Comparison of ENCODE assay signal across 27 cellular contexts in the genomic region with DNA sequence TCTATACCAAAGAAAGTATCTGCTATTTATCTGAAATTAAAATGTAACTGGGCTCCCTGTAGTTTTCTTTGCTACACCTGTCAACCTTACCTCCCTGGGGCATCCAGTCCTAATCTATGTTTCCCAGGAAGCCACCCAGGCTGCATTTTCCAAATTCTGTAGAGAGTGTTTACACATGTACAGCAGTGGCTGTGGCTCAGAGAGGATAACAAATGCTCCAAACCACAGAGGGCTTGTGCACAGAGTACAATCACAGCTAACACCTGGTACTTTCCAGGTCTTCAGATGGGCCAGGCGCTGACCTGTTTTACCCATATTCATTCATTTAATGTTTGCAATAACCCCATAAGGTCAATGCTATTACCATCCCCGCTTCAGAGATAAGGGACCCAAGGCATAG.
"Had no signal": no experiment of that assay in that cellular context is flagged by ENCODE, and none has a peak within 500 bp of the region (broad histone marks: within the 10 kb centered on the region; RNA-seq: fewer than 3 reads in every experiment).

No MANE protein-coding gene starts in this region.

- H3K36me3 Mint-ChIP-seq: immature natural killer cell; memory B cell; mesothelial cell of epicardium; natural killer cell treated with Interleukin-12 subunit alpha and Interleukin-12 subunit beta and Interleukin-15 and Interleukin-18, amount 100 ng/mL, for 72 hours; neural progenitor cell; stimulated activated effector memory CD8-positive, alpha-beta T cell treated with anti-CD3 and anti-CD28 coated beads, Interleukin-12 subunit alpha, Interleukin-12 subunit beta, amount 100 ng/mL, for 72 hours had no signal

- ATAC-seq: effector memory CD8-positive, alpha-beta T cell; gastroesophageal sphincter; left cardiac atrium; lower lobe of right lung; natural killer cell treated with Interleukin-12 subunit alpha and Interleukin-12 subunit beta and Interleukin-15 and Interleukin-18, amount 100 ng/mL, for 72 hours; right cardiac atrium; stimulated activated effector memory CD8-positive, alpha-beta T cell treated with anti-CD3 and anti-CD28 coated beads, Interleukin-12 subunit alpha, Interleukin-12 subunit beta, amount 100 ng/mL, for 72 hours; stimulated activated naive CD8-positive, alpha-beta T cell treated with anti-CD3 and anti-CD28 coated beads, Interleukin-15, Interleukin-2, amounts not matched to agents 100 U/mL and 50 U/mL, for 24 hours had no signal

- H3K27ac ChIP-seq: esophagus squamous epithelium, gastroesophageal sphincter, left ventricle myocardium inferior, lower lobe of right lung, neural progenitor cell, ovary, suprapubic skin, thyroid gland, upper lobe of left lung, vagina had no signal

- H3K9ac ChIP-seq: neural progenitor cell had no signal

- H3K27me3 ChIP-seq: gastroesophageal sphincter, ovary, suprapubic skin, thyroid gland, upper lobe of left lung, vagina had no signal

- H3K4me1 ChIP-seq: lower lobe of right lung, suprapubic skin, thyroid gland, vagina had no signal

- H3K9me3 ChIP-seq: esophagus squamous epithelium, gastroesophageal sphincter, left ventricle myocardium inferior, lower lobe of right lung, ovary, suprapubic skin, thyroid gland, upper lobe of left lung, vagina had no signal

- H3K4me1 Mint-ChIP-seq: stimulated activated effector memory CD8-positive, alpha-beta T cell treated with anti-CD3 and anti-CD28 coated beads, Interleukin-12 subunit alpha, Interleukin-12 subunit beta, amount 100 ng/mL, for 72 hours had no signal

- H3K4me3 Mint-ChIP-seq: dendritic cell treated with granulocyte-macrophage colony-stimulating factor and Interleukin-4, amounts not matched to agents 40 ng/mL and 50 ng/mL, for 4 days; effector memory CD8-positive, alpha-beta T cell; immature natural killer cell; memory B cell; mesothelial cell of epicardium; natural killer cell treated with Interleukin-12 subunit alpha and Interleukin-12 subunit beta and Interleukin-15 and Interleukin-18, amount 100 ng/mL, for 72 hours; neural progenitor cell; stimulated activated effector memory CD8-positive, alpha-beta T cell treated with anti-CD3 and anti-CD28 coated beads, Interleukin-12 subunit alpha, Interleukin-12 subunit beta, amount 100 ng/mL, for 72 hours had no signal

- H3K36me3 ChIP-seq: esophagus squamous epithelium, gastroesophageal sphincter, left ventricle myocardium inferior, lower lobe of right lung, neural progenitor cell, ovary, suprapubic skin, thyroid gland, upper lobe of left lung, vagina had no signal

- DNase-seq: effector memory CD8-positive, alpha-beta T cell; esophagus squamous epithelium; foreskin fibroblast; glutamatergic neuron; immature natural killer cell; kidney; left cardiac atrium; left ventricle myocardium inferior; lower lobe of right lung; nucleus accumbens; ovary; right cardiac atrium; stimulated activated CD4-positive, alpha-beta T cell treated with anti-CD3 and anti-CD28 coated beads, Interleukin-2, amount 100 ng/mL, for 48 hours; stimulated activated CD8-positive, alpha-beta memory T cell treated with anti-CD3 and anti-CD28 coated beads, Interleukin-4, amount 100 ng/mL, for 48 hours; stimulated activated naive CD8-positive, alpha-beta T cell treated with anti-CD3 and anti-CD28 coated beads, Interleukin-15, Interleukin-2, amounts not matched to agents 100 U/mL and 50 U/mL, for 24 hours; thyroid gland; upper lobe of left lung had no signal

- H3K27ac Mint-ChIP-seq: dendritic cell treated with granulocyte-macrophage colony-stimulating factor and Interleukin-4, amounts not matched to agents 40 ng/mL and 50 ng/mL, for 4 days; effector memory CD8-positive, alpha-beta T cell; immature natural killer cell; memory B cell; mesothelial cell of epicardium; natural killer cell treated with Interleukin-12 subunit alpha and Interleukin-12 subunit beta and Interleukin-15 and Interleukin-18, amount 100 ng/mL, for 72 hours; neural progenitor cell; stimulated activated effector memory CD8-positive, alpha-beta T cell treated with anti-CD3 and anti-CD28 coated beads, Interleukin-12 subunit alpha, Interleukin-12 subunit beta, amount 100 ng/mL, for 72 hours had no signal

- H3K9me3 Mint-ChIP-seq: effector memory CD8-positive, alpha-beta T cell; immature natural killer cell; memory B cell; mesothelial cell of epicardium; natural killer cell treated with Interleukin-12 subunit alpha and Interleukin-12 subunit beta and Interleukin-15 and Interleukin-18, amount 100 ng/mL, for 72 hours; stimulated activated effector memory CD8-positive, alpha-beta T cell treated with anti-CD3 and anti-CD28 coated beads, Interleukin-12 subunit alpha, Interleukin-12 subunit beta, amount 100 ng/mL, for 72 hours had no signal

- H3K4me3 ChIP-seq: esophagus squamous epithelium, gastroesophageal sphincter, left ventricle myocardium inferior, lower lobe of right lung, neural progenitor cell, ovary, smooth muscle cell, suprapubic skin, thyroid gland, upper lobe of left lung, vagina had no signal
